Comparison of ENCODE assay signal across 1 cellular context in the genomic region with DNA sequence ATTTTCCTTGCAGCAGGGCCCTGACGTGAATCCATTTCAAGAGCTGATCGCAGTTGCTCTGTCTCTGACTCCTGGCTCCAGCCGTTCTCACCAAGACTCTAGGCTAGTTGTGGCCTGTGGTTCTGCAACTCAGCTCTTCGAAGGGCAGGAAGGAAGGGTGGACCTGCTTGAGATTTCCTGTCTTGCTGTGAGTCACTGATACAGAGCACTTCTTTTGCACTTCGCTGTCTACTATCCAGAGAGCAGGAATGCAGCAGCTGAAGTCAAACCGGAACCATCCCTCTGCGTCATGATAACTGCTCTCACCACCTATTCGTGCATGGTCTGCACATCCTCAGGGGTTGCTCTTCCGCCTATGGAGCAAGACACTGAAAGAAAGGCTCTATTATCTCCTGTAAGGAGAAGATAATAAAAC.
TF ChIP-seq lines count a peak whose summit lies in the region.

No MANE protein-coding gene starts in this region.

TF ChIP-seq in K562, 482 proteins besides CTCF, POLR2A, EP300 and RAD21 (continued from another document and continues in another):
- TF ChIP-seq SAFB (IDR thresholded peaks at IDR 0.05; ENCODE audit: borderline replicate concordance, low read depth, low read length) (no peak), ARNT (IDR thresholded peaks at IDR 0.05) (peak; percentile 39 to 84; a peak in 2 of 4 replicates), ATF1 (CRISPR knock-in tag; IDR thresholded peaks at IDR 0.05) (no peak), ATF1 (tag; IDR thresholded peaks at IDR 0.05) (peak; percentile 75), ZSCAN32 (CRISPR knock-in tag; IDR thresholded peaks at IDR 0.05) (no peak), ZNF41 (CRISPR knock-in tag; conservative IDR thresholded peaks at IDR 0.05) (no peak), POLR2G (IDR thresholded peaks at IDR 0.05; ENCODE audit: low read depth, low read length) (no peak), SP2 (IDR thresholded peaks at IDR 0.05; ENCODE audit: extremely low read depth, low read depth, low read length, poor library complexity, severe bottlenecking) (no peak), KDM4B (IDR thresholded peaks at IDR 0.05; ENCODE audit: borderline replicate concordance in 2 of 2, low read depth in 1 of 2) (no peak), ZKSCAN3 (CRISPR knock-in tag; IDR thresholded peaks at IDR 0.05) (no peak), TEAD1 (CRISPR knock-in tag; IDR thresholded peaks at IDR 0.05) (peak; percentile 28 to 93; a peak in 2 of 4 replicates), NKRF (IDR thresholded peaks at IDR 0.05; ENCODE audit: borderline replicate concordance) (no peak), ZFP91 (CRISPR knock-in tag; IDR thresholded peaks at IDR 0.05) (no peak), BRCA1 (IDR thresholded peaks at IDR 0.05) (no peak), BRCA1 (CRISPR knock-in tag; IDR thresholded peaks at IDR 0.05) (no peak), HNRNPH1 (optimal IDR thresholded peaks at IDR 0.05; ENCODE audit: low read depth, low read length) (no peak), MTA1 (IDR thresholded peaks at IDR 0.05; ENCODE audit: borderline replicate concordance) (no peak), NUFIP1 (IDR thresholded peaks at IDR 0.05; ENCODE audit: partially characterized antibody) (no peak), ZNF592 (IDR thresholded peaks at IDR 0.05) (peak; percentile 88), ELF4 (CRISPR knock-in tag; IDR thresholded peaks at IDR 0.05) (no peak), JUNB (CRISPR knock-in tag; conservative IDR thresholded peaks at IDR 0.05) (no peak), CREBBP (IDR thresholded peaks at IDR 0.05; ENCODE audit: low read depth, low read length) (no peak), THRA (IDR thresholded peaks at IDR 0.05) (no peak), THRB (CRISPR knock-in tag; conservative IDR thresholded peaks at IDR 0.05) (no peak), RAD51 (IDR thresholded peaks at IDR 0.05; ENCODE audit: borderline replicate concordance, low read depth) (no peak; the same call in 1 of the 2 replicates), SAP30 (IDR thresholded peaks at IDR 0.05; ENCODE audit: borderline replicate concordance, insufficient read depth, low read depth, low read length, poor library complexity, severe bottlenecking) (no peak), CBX2 (IDR thresholded peaks at IDR 0.05; ENCODE audit: insufficient read depth, low read length, poor library complexity, severe bottlenecking) (no peak), ZNF583 (CRISPR knock-in tag; IDR thresholded peaks at IDR 0.05) (no peak), SRSF3 (IDR thresholded peaks at IDR 0.05; ENCODE audit: insufficient read depth, low read length) (no peak), HNRNPUL1 (IDR thresholded peaks at IDR 0.05; ENCODE audit: low read length) (no peak)
- TF ChIP-seq, protein P1, sequence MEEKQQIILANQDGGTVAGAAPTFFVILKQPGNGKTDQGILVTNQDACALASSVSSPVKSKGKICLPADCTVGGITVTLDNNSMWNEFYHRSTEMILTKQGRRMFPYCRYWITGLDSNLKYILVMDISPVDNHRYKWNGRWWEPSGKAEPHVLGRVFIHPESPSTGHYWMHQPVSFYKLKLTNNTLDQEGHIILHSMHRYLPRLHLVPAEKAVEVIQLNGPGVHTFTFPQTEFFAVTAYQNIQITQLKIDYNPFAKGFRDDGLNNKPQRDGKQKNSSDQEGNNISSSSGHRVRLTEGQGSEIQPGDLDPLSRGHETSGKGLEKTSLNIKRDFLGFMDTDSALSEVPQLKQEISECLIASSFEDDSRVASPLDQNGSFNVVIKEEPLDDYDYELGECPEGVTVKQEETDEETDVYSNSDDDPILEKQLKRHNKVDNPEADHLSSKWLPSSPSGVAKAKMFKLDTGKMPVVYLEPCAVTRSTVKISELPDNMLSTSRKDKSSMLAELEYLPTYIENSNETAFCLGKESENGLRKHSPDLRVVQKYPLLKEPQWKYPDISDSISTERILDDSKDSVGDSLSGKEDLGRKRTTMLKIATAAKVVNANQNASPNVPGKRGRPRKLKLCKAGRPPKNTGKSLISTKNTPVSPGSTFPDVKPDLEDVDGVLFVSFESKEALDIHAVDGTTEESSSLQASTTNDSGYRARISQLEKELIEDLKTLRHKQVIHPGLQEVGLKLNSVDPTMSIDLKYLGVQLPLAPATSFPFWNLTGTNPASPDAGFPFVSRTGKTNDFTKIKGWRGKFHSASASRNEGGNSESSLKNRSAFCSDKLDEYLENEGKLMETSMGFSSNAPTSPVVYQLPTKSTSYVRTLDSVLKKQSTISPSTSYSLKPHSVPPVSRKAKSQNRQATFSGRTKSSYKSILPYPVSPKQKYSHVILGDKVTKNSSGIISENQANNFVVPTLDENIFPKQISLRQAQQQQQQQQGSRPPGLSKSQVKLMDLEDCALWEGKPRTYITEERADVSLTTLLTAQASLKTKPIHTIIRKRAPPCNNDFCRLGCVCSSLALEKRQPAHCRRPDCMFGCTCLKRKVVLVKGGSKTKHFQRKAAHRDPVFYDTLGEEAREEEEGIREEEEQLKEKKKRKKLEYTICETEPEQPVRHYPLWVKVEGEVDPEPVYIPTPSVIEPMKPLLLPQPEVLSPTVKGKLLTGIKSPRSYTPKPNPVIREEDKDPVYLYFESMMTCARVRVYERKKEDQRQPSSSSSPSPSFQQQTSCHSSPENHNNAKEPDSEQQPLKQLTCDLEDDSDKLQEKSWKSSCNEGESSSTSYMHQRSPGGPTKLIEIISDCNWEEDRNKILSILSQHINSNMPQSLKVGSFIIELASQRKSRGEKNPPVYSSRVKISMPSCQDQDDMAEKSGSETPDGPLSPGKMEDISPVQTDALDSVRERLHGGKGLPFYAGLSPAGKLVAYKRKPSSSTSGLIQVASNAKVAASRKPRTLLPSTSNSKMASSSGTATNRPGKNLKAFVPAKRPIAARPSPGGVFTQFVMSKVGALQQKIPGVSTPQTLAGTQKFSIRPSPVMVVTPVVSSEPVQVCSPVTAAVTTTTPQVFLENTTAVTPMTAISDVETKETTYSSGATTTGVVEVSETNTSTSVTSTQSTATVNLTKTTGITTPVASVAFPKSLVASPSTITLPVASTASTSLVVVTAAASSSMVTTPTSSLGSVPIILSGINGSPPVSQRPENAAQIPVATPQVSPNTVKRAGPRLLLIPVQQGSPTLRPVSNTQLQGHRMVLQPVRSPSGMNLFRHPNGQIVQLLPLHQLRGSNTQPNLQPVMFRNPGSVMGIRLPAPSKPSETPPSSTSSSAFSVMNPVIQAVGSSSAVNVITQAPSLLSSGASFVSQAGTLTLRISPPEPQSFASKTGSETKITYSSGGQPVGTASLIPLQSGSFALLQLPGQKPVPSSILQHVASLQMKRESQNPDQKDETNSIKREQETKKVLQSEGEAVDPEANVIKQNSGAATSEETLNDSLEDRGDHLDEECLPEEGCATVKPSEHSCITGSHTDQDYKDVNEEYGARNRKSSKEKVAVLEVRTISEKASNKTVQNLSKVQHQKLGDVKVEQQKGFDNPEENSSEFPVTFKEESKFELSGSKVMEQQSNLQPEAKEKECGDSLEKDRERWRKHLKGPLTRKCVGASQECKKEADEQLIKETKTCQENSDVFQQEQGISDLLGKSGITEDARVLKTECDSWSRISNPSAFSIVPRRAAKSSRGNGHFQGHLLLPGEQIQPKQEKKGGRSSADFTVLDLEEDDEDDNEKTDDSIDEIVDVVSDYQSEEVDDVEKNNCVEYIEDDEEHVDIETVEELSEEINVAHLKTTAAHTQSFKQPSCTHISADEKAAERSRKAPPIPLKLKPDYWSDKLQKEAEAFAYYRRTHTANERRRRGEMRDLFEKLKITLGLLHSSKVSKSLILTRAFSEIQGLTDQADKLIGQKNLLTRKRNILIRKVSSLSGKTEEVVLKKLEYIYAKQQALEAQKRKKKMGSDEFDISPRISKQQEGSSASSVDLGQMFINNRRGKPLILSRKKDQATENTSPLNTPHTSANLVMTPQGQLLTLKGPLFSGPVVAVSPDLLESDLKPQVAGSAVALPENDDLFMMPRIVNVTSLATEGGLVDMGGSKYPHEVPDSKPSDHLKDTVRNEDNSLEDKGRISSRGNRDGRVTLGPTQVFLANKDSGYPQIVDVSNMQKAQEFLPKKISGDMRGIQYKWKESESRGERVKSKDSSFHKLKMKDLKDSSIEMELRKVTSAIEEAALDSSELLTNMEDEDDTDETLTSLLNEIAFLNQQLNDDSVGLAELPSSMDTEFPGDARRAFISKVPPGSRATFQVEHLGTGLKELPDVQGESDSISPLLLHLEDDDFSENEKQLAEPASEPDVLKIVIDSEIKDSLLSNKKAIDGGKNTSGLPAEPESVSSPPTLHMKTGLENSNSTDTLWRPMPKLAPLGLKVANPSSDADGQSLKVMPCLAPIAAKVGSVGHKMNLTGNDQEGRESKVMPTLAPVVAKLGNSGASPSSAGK (IDR thresholded peaks at IDR 0.05) = peak; percentile 75
- TF ChIP-seq, protein P2, sequence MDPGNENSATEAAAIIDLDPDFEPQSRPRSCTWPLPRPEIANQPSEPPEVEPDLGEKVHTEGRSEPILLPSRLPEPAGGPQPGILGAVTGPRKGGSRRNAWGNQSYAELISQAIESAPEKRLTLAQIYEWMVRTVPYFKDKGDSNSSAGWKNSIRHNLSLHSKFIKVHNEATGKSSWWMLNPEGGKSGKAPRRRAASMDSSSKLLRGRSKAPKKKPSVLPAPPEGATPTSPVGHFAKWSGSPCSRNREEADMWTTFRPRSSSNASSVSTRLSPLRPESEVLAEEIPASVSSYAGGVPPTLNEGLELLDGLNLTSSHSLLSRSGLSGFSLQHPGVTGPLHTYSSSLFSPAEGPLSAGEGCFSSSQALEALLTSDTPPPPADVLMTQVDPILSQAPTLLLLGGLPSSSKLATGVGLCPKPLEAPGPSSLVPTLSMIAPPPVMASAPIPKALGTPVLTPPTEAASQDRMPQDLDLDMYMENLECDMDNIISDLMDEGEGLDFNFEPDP (CRISPR knock-in tag; IDR thresholded peaks at IDR 0.05) = no peak
